In genomic region chr7:2399848-2400587, GRCh38 we compare ENCODE assay signal across 8 cellular contexts. TPM values are rescaled to one million over a fixed set of nuclear protein-coding genes. Genes with fewer than 3 reads are reported as not detected.
DNase-seq lines count a peak whose midpoint lies in the region; ATAC-seq, FAIRE-seq and TF ChIP-seq lines count a peak whose summit lies in the region.

No MANE protein-coding gene starts in this region.

- intact Hi-C loops in colonic mucosa (cut with DNase I): no loop called here
- intact Hi-C loops in lower leg skin (cut with DNase I; ENCODE audit: low total_unique reads): no loop called here
- intact Hi-C loops in activated naive CD4-positive, alpha-beta T cell treated with anti-CD3 and anti-CD28 coated beads for 36 hours (cut with micrococcal nuclease): loop anchor here (5.0 to 10.0 kb wide), 3 partner anchors 88 to 715 kb away; partner anchors contain the start of gene SNX8

- WGBS in lower leg skin, 2 donors: 22 to 23% methylated on average over 6 of the region's 6 CpGs
- WGBS in suprapubic skin: 19% methylated on average over 6 of the region's 6 CpGs

- peak overlapping the region in 1 of 2 donors; percentile 26 for H3K9ac ChIP-seq in colonic mucosa (ENCODE audit: low read depth in 2 of 2, low read length in 2 of 2)

- no peaks in the 10 kb centered on the region for H3K27me3 Mint-ChIP-seq in activated naive CD4-positive, alpha-beta T cell treated with anti-CD3 and anti-CD28 coated beads for 36 hours (ENCODE audit: low read depth)

- H3K36me3 Mint-ChIP-seq in activated naive CD4-positive, alpha-beta T cell treated with anti-CD3 and anti-CD28 coated beads for 36 hours (ENCODE audit: low read depth): no peaks in the 10 kb centered on the region

- no peaks in the 10 kb centered on the region for H3K9me3 ChIP-seq in RWPE2 (ENCODE audit: severe bottlenecking)
- H3K9me3 ChIP-seq in colonic mucosa: no peaks in the 10 kb centered on the region
- H3K9me3 ChIP-seq in suprapubic skin: no peaks in the 10 kb centered on the region

- ATAC-seq in RWPE2 (ENCODE audit: low read depth) (peak; percentile 53), GM21576 (IDR thresholded peaks at IDR 0.05; ENCODE audit: unreplicated experiment) (no peak)

- H3K4me1 ChIP-seq in RWPE2 (ENCODE audit: insufficient read depth, poor library complexity, severe bottlenecking) (peaks cover 22% of the 10 kb centered on the region), colonic mucosa (peaks cover 7% of the 10 kb centered on the region), suprapubic skin (peaks cover 38% of the 10 kb centered on the region)

- H3K4me3 ChIP-seq in RWPE2 (ENCODE audit: severe bottlenecking) (no peak overlapping the region), colonic mucosa (no peak overlapping the region), lower leg skin (ENCODE audit: low read depth, poor library complexity, severe bottlenecking) (no peak overlapping the region), suprapubic skin (no peak overlapping the region)

- peak overlapping the region; percentile 63 for H3K27ac ChIP-seq in C4-2B
- peak overlapping the region; percentile 49 for H3K27ac ChIP-seq in RWPE2 (ENCODE audit: poor library complexity, severe bottlenecking)
- peak overlapping the region; percentile 14 for H3K27ac ChIP-seq in colonic mucosa
- peak overlapping the region; percentile 45 for H3K27ac ChIP-seq in suprapubic skin

- H3K36me3 ChIP-seq in RWPE2 (ENCODE audit: low read depth): no peaks in the 10 kb centered on the region
- no peaks in the 10 kb centered on the region for H3K36me3 ChIP-seq in colonic mucosa
- no peaks in the 10 kb centered on the region for H3K36me3 ChIP-seq in suprapubic skin

- no peaks in the 10 kb centered on the region for H3K9me3 Mint-ChIP-seq in activated naive CD4-positive, alpha-beta T cell treated with anti-CD3 and anti-CD28 coated beads for 36 hours

- FAIRE-seq in HTR-8/SVneo (lab: Jason Lieb, UNC): no peak

- TF ChIP-seq EP300 in suprapubic skin (IDR thresholded peaks at IDR 0.05): no peak

- H3K4me3 Mint-ChIP-seq in activated naive CD4-positive, alpha-beta T cell treated with anti-CD3 and anti-CD28 coated beads for 36 hours: no peak overlapping the region

- DNase-seq in HTR-8/SVneo (ENCODE audit: insufficient read length, low spot score) (peak; percentile 95), RWPE2 (ENCODE audit: low spot score) (no peak), colonic mucosa (peak; percentile 71), lower leg skin (ENCODE audit: low spot score in 2 of 2) (peak; percentile 72 to 95), suprapubic skin (ENCODE audit: low spot score in 2 of 2) (peak; percentile 89 to 91)
- DNase-seq in activated naive CD4-positive, alpha-beta T cell treated with anti-CD3 and anti-CD28 coated beads for 36 hours: no peak

- CTCF ChIA-PET in activated naive CD4-positive, alpha-beta T cell treated with anti-CD3 and anti-CD28 coated beads for 36 hours (lab: Charles Lee): interaction anchor here (1.1 kb wide), 1 partner anchor 154 kb away, joined by 6 read pairs; no protein-coding TSS in a partner anchor

- TF ChIP-seq POLR2A in lower leg skin (IDR thresholded peaks at IDR 0.05) (no peak), suprapubic skin (IDR thresholded peaks at IDR 0.05) (no peak)

- H3K27ac Mint-ChIP-seq in activated naive CD4-positive, alpha-beta T cell treated with anti-CD3 and anti-CD28 coated beads for 36 hours: no peak overlapping the region

- H3K27me3 ChIP-seq in RWPE2 (ENCODE audit: insufficient read depth, poor library complexity, severe bottlenecking) (no peaks in the 10 kb centered on the region), colonic mucosa (no peaks in the 10 kb centered on the region), suprapubic skin (no peaks in the 10 kb centered on the region)

- peaks cover 20% of the 10 kb centered on the region for H3K4me1 Mint-ChIP-seq in activated naive CD4-positive, alpha-beta T cell treated with anti-CD3 and anti-CD28 coated beads for 36 hours (ENCODE audit: low read depth)

- no peak for TF ChIP-seq CTCF in C4-2B (conservative IDR thresholded peaks at IDR 0.05)
- no peak for TF ChIP-seq CTCF in RWPE2 (IDR thresholded peaks at IDR 0.05; ENCODE audit: poor library complexity, severe bottlenecking)
- TF ChIP-seq CTCF in colonic mucosa (IDR thresholded peaks at IDR 0.05): no peak
- TF ChIP-seq CTCF in lower leg skin (IDR thresholded peaks at IDR 0.05): no peak
- no peak for TF ChIP-seq CTCF in suprapubic skin (IDR thresholded peaks at IDR 0.05)

RNA-seq across cellular contexts. Expression of gene CHST12, which starts 3.4 kb away (rescaled TPM):
- total RNA-seq in colonic mucosa: 1 to 10 TPM; 8.7 to 8.8 TPM
- 10 to 100 TPM; 23.7 to 34.3 (median 26.8) TPM for total RNA-seq in lower leg skin
- 10 to 100 TPM in 3 of 4 donors, 1 to 10 TPM in 1; 9.9 to 55.8 (median 24.5) TPM for total RNA-seq in suprapubic skin
- total RNA-seq in activated naive CD4-positive, alpha-beta T cell treated with anti-CD3 and anti-CD28 coated beads for 36 hours: under 1 TPM; 0.62 to 0.64 TPM

RNA-seq across cellular contexts. Expression of gene EIF3B, which starts 45.4 kb away (rescaled TPM):
- total RNA-seq in colonic mucosa (100 to 1,000 TPM in 1 of 2 donors, 10 to 100 TPM in 1; 94.4 to 180 TPM), lower leg skin (100 to 1,000 TPM; 121 to 165 (median 150) TPM), suprapubic skin (100 to 1,000 TPM; 136 to 158 (median 139) TPM)
- total RNA-seq in activated naive CD4-positive, alpha-beta T cell treated with anti-CD3 and anti-CD28 coated beads for 36 hours: 100 to 1,000 TPM; 156 to 159 TPM

Comparison
In these comparisons a context has a peak if more than half of its experiments do, and no peak if none do; other contexts are left out.
1. DNase-seq: peak in HTR-8/SVneo (single experiment), colonic mucosa (single experiment), lower leg skin (2 of 2) and suprapubic skin (2 of 2); none in RWPE2 (single experiment) and activated naive CD4-positive, alpha-beta T cell treated with anti-CD3 and anti-CD28 coated beads for 36 hours (single experiment).
2. RNA of gene CHST12, which starts 3.4 kb away (total RNA-seq): 9.9 to 55.8 TPM in suprapubic skin, 23.7 to 34.3 TPM in lower leg skin and 8.7 to 8.8 TPM in colonic mucosa; 0.62 to 0.64 TPM in activated naive CD4-positive, alpha-beta T cell treated with anti-CD3 and anti-CD28 coated beads for 36 hours; every median in the first group is over 4 times any median in the second.
3. Peak in every context shown above with its lines, with median percentiles within 50 percentile points of each other: H3K27ac ChIP-seq.